ENCODE assay signal across 20 cellular contexts in the genomic region with DNA sequence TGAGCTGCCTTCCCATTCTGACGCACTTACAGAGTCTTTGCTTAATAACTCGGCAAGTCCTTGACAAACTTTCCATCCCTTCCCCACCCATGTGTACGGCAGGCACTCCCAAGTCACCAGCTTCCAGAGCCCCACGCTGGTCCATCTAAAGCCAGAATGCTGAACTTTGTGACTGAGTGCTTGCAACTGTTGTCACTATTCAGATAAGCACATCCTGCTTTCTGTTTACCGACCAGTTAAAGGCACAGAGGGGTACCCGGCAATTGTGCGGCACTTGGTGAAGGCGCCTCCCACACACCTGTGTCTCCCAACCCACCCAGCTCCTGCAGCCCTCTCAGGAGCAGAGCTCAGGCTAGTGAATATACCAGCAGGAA.
DNase-seq lines count a peak whose midpoint lies in the region; ATAC-seq and FAIRE-seq lines count a peak whose summit lies in the region.
"Had no signal": no experiment of that assay in that cellular context is flagged by ENCODE, and none has a peak within 500 bp of the region (broad histone marks: within the 10 kb centered on the region; RNA-seq: fewer than 3 reads in every experiment).

No MANE protein-coding gene starts in this region.

- H3K27ac ChIP-seq in duodenal mucosa (ENCODE audit: low read depth, low read length) (peak overlapping the region; percentile 60), muscle layer of duodenum (ENCODE audit: low read length) (peak overlapping the region; percentile 46)
- H3K27ac ChIP-seq: 22Rv1, KMS-11, skin epidermis had no signal

- H3K4me3 ChIP-seq in duodenal mucosa (ENCODE audit: low read depth in 1 of 2, low read length in 2 of 2) (peak overlapping the region; percentile 28 to 51), muscle layer of duodenum (ENCODE audit: low read depth in 1 of 2, low read length in 2 of 2) (no peak overlapping the region)
- H3K4me3 ChIP-seq: skin epidermis had no signal

- FAIRE-seq in frontal cortex (lab: Jason Lieb, UNC), result no peak
- FAIRE-seq: bronchial epithelial cell had no signal

- H3K4me1 ChIP-seq in duodenal mucosa (ENCODE audit: control insufficient read depth in 1 of 2, insufficient read depth in 2 of 2, low read length in 2 of 2) (peaks cover 19 to 31% of the 10 kb centered on the region in 2 donors), muscle layer of duodenum (ENCODE audit: control insufficient read depth in 1 of 2, insufficient read depth in 2 of 2, low read length in 2 of 2) (peaks cover 0 to 8% of the 10 kb centered on the region in 2 donors)

- DNase-seq in DMS153 (lab: John Stamatoyannopoulos, UW) (peak; percentile 12), DMS153 treated with DMSO at 0.1 percent for 48 hours (lab: John Stamatoyannopoulos, UW; ENCODE audit: unreplicated experiment) (no peak), HuH-7 (ENCODE audit: low spot score) (peak; percentile 5), DMS79 (lab: John Stamatoyannopoulos, UW) (no peak), frontal cortex (ENCODE audit: low spot score in 2 of 2) (no peak)
- DNase-seq: activated naive CD4-positive, alpha-beta T cell treated with anti-CD3 and anti-CD28 coated beads, Interleukin-2, amount 50 U/mL, for 16 hours; effector CD8-positive, alpha-beta T cell; GDM1; HFFc6; NCI-H1694; NCI-H82; nucleus accumbens; stimulated activated naive CD8-positive, alpha-beta T cell treated with anti-CD3 and anti-CD28 coated beads, Interleukin-15, amount 100 ng/mL, for 72 hours had no signal

- H3K27me3 ChIP-seq in duodenal mucosa (ENCODE audit: control insufficient read depth in 1 of 2, insufficient read depth in 2 of 2, low read length in 2 of 2), result no peaks in the 10 kb centered on the region
- H3K27me3 ChIP-seq in muscle layer of duodenum (ENCODE audit: low read depth, low read length), result no peaks in the 10 kb centered on the region

- H3K9me3 ChIP-seq in duodenal mucosa (ENCODE audit: control insufficient read depth in 1 of 2, low read length in 2 of 2), result no peaks in the 10 kb centered on the region
- H3K9me3 ChIP-seq in muscle layer of duodenum (ENCODE audit: control insufficient read depth in 1 of 2, low read length in 2 of 2), result no peaks in the 10 kb centered on the region

- no peak for ATAC-seq in GM19395 (IDR thresholded peaks at IDR 0.05; ENCODE audit: unreplicated experiment)

- H3K36me3 ChIP-seq in duodenal mucosa (ENCODE audit: control insufficient read depth in 1 of 2, insufficient read depth in 2 of 2, low read length in 2 of 2) (no peaks in the 10 kb centered on the region), muscle layer of duodenum (ENCODE audit: control insufficient read depth in 1 of 2, insufficient read depth in 2 of 2, low read length in 2 of 2) (no peaks in the 10 kb centered on the region)

- peak overlapping the region in 1 of 2 donors; percentile 61 for H3K9ac ChIP-seq in duodenal mucosa (ENCODE audit: low read depth in 1 of 2, low read length in 2 of 2)
- H3K9ac ChIP-seq: KMS-11 had no signal

Comparison
In these comparisons a context has a peak if more than half of its experiments do, and no peak if none do; other contexts are left out.
1. DNase-seq: peak in DMS153 (single experiment) and HuH-7 (single experiment); none in DMS153 treated with DMSO at 0.1 percent for 48 hours (single experiment), DMS79 (single experiment) and frontal cortex (0 of 2).
2. H3K4me3 ChIP-seq: peak in duodenal mucosa (2 of 2); none in muscle layer of duodenum (0 of 2).